ENCODE assay signal across 1 cellular context in the genomic region with DNA sequence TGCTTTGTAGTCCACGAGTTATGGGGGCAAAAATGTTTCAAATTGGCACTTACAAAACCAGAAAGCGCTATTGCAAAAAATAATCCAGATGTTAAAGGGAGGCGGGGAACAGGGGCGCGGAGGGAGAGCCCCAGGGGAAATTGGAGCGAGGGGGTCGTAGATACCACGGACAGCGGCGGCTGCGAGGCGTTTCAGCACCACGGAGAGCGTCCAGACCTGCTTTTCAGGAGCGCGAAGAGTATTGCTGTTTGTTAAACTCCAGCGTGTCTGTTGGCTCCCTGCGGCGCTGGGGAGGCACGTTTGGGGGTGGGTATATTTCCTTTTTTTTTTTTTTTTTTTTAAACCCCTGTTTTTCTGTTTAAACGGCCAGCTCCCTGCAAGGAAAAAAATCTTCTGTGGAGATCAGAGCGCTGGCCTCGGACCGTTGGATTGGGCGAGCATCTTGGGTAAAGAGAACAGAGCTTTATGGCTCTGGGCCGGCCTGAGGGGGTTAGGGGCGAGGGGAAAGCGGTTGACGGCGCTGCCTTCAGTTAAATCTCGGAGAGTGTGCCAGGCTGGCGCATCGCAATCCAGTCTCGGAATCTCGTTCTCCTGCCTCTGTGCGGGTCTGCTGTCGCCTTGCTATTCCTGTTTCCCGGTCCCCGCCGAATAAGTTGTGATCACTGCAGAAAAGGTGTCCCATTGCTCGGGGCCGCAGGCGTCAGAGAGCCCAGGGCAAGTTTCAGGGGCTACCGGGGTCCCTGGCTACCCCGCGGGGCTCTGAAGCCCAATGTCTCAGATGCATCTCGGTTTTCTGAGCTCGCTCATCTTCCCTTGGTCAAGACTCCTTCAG.
A peak's percentile ranks its signal among the peaks of the same experiment; 100 is the strongest.
TF ChIP-seq lines count a peak whose summit lies in the region.

A gene (minus strand): TSS at position 288 of the 832 bp plus-strand sequence. CDS start 302 bp downstream, outside the sequence.

TF ChIP-seq in HepG2, 621 proteins besides CTCF, POLR2A, EP300 and RAD21 (continued from another document and continues in another):
- TF ChIP-seq ZNF274 (CRISPR knock-in tag; IDR thresholded peaks at IDR 0.05) (peak; percentile 99), ZFP36L1 (CRISPR knock-in tag; IDR thresholded peaks at IDR 0.05) (peak; percentile 97), HNRNPH1 (optimal IDR thresholded peaks at IDR 0.05; ENCODE audit: low read depth, low read length) (no peak), ZNF564 (CRISPR knock-in tag; IDR thresholded peaks at IDR 0.05) (peak; percentile 98), PITX1 (CRISPR knock-in tag; IDR thresholded peaks at IDR 0.05) (peak; percentile 95), HNF4G (IDR thresholded peaks at IDR 0.05; ENCODE audit: borderline replicate concordance, low read depth, low read length) (no peak), HNF4G (CRISPR knock-in tag; IDR thresholded peaks at IDR 0.05; ENCODE audit: borderline replicate concordance, low read depth) (peak; percentile 85), POLR2AphosphoS5 (IDR thresholded peaks at IDR 0.05; ENCODE audit: low read depth, low read length) (no peak), HDAC1 (CRISPR knock-in tag; IDR thresholded peaks at IDR 0.05) (peak; percentile 68), SYNCRIP (IDR thresholded peaks at IDR 0.05; ENCODE audit: insufficient read depth, low read depth, low read length) (no peak), MAF1 (CRISPR knock-in tag; IDR thresholded peaks at IDR 0.05; ENCODE audit: borderline replicate concordance) (peak; percentile 100), ZNF24 (IDR thresholded peaks at IDR 0.05) (no peak), FOSL1 (CRISPR knock-in tag; IDR thresholded peaks at IDR 0.05; ENCODE audit: borderline replicate concordance) (peak; percentile 90), ZNF816 (CRISPR knock-in tag; IDR thresholded peaks at IDR 0.05; ENCODE audit: borderline replicate concordance) (peak; percentile 100), NFE2L2 (IDR thresholded peaks at IDR 0.05; ENCODE audit: low read length) (no peak), STAG1 (CRISPR knock-in tag; IDR thresholded peaks at IDR 0.05) (peak; percentile 50), SP1 (IDR thresholded peaks at IDR 0.05) (no peak), SP1 (CRISPR knock-in tag; IDR thresholded peaks at IDR 0.05) (peak; percentile 79; the same call in 1 of the 2 replicates), SKI (IDR thresholded peaks at IDR 0.05; ENCODE audit: partially characterized antibody) (no peak), YY1 (IDR thresholded peaks at IDR 0.05; ENCODE audit: insufficient read depth, insufficient replicate concordance, low read depth, low read length) (no peak), SCMH1 (CRISPR knock-in tag; IDR thresholded peaks at IDR 0.05; ENCODE audit: borderline replicate concordance) (peak; percentile 91), ZNF674 (CRISPR knock-in tag; IDR thresholded peaks at IDR 0.05; ENCODE audit: low read depth) (peak; percentile 100), ELF4 (CRISPR knock-in tag; IDR thresholded peaks at IDR 0.05; ENCODE audit: borderline replicate concordance) (peak; percentile 99), HMG20B (CRISPR knock-in tag; conservative IDR thresholded peaks at IDR 0.05) (peak; percentile 99), LCORL (IDR thresholded peaks at IDR 0.05) (no peak), LCORL (CRISPR knock-in tag; IDR thresholded peaks at IDR 0.05) (peak; percentile 81), PHF21A (CRISPR knock-in tag; IDR thresholded peaks at IDR 0.05) (peak; percentile 47; the same call in 1 of the 2 replicates), KDM5A (IDR thresholded peaks at IDR 0.05; ENCODE audit: borderline replicate concordance, low read length) (no peak), BRCA1 (CRISPR knock-in tag; IDR thresholded peaks at IDR 0.05) (peak; percentile 100), MXD4 (CRISPR knock-in tag; IDR thresholded peaks at IDR 0.05) (peak; percentile 99), YEATS4 (CRISPR knock-in tag; IDR thresholded peaks at IDR 0.05; ENCODE audit: borderline replicate concordance) (peak; percentile 92), CAMTA2 (CRISPR knock-in tag; IDR thresholded peaks at IDR 0.05; ENCODE audit: borderline replicate concordance) (peak; percentile 100), ZNF207 (IDR thresholded peaks at IDR 0.05; ENCODE audit: borderline replicate concordance) (no peak), GATAD1 (CRISPR knock-in tag; IDR thresholded peaks at IDR 0.05) (peak; percentile 87), ZNF619 (CRISPR knock-in tag; IDR thresholded peaks at IDR 0.05) (peak; percentile 81; the same call in 1 of the 2 replicates), ZNF577 (CRISPR knock-in tag; IDR thresholded peaks at IDR 0.05; ENCODE audit: borderline replicate concordance, low read depth) (peak; percentile 99), ZNF737 (CRISPR knock-in tag; IDR thresholded peaks at IDR 0.05; ENCODE audit: borderline replicate concordance) (peak; percentile 100)
- TF ChIP-seq, protein P1, sequence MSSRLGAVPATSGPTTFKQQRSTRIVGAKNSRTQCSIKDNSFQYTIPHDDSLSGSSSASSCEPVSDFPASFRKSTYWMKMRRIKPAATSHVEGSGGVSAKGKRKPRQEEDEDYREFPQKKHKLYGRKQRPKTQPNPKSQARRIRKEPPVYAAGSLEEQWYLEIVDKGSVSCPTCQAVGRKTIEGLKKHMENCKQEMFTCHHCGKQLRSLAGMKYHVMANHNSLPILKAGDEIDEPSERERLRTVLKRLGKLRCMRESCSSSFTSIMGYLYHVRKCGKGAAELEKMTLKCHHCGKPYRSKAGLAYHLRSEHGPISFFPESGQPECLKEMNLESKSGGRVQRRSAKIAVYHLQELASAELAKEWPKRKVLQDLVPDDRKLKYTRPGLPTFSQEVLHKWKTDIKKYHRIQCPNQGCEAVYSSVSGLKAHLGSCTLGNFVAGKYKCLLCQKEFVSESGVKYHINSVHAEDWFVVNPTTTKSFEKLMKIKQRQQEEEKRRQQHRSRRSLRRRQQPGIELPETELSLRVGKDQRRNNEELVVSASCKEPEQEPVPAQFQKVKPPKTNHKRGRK (CRISPR knock-in tag; IDR thresholded peaks at IDR 0.05), result no peak
- TF ChIP-seq, protein P2, sequence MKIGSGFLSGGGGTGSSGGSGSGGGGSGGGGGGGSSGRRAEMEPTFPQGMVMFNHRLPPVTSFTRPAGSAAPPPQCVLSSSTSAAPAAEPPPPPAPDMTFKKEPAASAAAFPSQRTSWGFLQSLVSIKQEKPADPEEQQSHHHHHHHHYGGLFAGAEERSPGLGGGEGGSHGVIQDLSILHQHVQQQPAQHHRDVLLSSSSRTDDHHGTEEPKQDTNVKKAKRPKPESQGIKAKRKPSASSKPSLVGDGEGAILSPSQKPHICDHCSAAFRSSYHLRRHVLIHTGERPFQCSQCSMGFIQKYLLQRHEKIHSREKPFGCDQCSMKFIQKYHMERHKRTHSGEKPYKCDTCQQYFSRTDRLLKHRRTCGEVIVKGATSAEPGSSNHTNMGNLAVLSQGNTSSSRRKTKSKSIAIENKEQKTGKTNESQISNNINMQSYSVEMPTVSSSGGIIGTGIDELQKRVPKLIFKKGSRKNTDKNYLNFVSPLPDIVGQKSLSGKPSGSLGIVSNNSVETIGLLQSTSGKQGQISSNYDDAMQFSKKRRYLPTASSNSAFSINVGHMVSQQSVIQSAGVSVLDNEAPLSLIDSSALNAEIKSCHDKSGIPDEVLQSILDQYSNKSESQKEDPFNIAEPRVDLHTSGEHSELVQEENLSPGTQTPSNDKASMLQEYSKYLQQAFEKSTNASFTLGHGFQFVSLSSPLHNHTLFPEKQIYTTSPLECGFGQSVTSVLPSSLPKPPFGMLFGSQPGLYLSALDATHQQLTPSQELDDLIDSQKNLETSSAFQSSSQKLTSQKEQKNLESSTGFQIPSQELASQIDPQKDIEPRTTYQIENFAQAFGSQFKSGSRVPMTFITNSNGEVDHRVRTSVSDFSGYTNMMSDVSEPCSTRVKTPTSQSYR (CRISPR knock-in tag; IDR thresholded peaks at IDR 0.05; ENCODE audit: borderline replicate concordance), result peak; percentile 93
- TF ChIP-seq, protein P3, sequence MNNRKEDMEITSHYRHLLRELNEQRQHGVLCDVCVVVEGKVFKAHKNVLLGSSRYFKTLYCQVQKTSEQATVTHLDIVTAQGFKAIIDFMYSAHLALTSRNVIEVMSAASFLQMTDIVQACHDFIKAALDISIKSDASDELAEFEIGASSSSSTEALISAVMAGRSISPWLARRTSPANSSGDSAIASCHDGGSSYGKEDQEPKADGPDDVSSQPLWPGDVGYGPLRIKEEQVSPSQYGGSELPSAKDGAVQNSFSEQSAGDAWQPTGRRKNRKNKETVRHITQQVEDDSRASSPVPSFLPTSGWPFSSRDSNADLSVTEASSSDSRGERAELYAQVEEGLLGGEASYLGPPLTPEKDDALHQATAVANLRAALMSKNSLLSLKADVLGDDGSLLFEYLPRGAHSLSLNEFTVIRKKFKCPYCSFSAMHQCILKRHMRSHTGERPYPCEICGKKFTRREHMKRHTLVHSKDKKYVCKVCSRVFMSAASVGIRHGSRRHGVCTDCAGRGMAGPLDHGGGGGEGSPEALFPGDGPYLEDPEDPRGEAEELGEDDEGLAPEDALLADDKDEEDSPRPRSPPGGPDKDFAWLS (CRISPR knock-in tag; IDR thresholded peaks at IDR 0.05; ENCODE audit: borderline replicate concordance), result no peak; the same call in 1 of the 2 replicates
- TF ChIP-seq, protein P4, sequence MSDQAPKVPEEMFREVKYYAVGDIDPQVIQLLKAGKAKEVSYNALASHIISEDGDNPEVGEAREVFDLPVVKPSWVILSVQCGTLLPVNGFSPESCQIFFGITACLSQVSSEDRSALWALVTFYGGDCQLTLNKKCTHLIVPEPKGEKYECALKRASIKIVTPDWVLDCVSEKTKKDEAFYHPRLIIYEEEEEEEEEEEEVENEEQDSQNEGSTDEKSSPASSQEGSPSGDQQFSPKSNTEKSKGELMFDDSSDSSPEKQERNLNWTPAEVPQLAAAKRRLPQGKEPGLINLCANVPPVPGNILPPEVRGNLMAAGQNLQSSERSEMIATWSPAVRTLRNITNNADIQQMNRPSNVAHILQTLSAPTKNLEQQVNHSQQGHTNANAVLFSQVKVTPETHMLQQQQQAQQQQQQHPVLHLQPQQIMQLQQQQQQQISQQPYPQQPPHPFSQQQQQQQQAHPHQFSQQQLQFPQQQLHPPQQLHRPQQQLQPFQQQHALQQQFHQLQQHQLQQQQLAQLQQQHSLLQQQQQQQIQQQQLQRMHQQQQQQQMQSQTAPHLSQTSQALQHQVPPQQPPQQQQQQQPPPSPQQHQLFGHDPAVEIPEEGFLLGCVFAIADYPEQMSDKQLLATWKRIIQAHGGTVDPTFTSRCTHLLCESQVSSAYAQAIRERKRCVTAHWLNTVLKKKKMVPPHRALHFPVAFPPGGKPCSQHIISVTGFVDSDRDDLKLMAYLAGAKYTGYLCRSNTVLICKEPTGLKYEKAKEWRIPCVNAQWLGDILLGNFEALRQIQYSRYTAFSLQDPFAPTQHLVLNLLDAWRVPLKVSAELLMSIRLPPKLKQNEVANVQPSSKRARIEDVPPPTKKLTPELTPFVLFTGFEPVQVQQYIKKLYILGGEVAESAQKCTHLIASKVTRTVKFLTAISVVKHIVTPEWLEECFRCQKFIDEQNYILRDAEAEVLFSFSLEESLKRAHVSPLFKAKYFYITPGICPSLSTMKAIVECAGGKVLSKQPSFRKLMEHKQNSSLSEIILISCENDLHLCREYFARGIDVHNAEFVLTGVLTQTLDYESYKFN (CRISPR knock-in tag; conservative IDR thresholded peaks at IDR 0.05), result peak; percentile 69; the same call in 1 of the 2 replicates
- TF ChIP-seq, protein P5, sequence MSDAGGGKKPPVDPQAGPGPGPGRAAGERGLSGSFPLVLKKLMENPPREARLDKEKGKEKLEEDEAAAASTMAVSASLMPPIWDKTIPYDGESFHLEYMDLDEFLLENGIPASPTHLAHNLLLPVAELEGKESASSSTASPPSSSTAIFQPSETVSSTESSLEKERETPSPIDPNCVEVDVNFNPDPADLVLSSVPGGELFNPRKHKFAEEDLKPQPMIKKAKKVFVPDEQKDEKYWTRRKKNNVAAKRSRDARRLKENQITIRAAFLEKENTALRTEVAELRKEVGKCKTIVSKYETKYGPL (CRISPR knock-in tag; IDR thresholded peaks at IDR 0.05), result peak; percentile 99
- TF ChIP-seq, protein P6, sequence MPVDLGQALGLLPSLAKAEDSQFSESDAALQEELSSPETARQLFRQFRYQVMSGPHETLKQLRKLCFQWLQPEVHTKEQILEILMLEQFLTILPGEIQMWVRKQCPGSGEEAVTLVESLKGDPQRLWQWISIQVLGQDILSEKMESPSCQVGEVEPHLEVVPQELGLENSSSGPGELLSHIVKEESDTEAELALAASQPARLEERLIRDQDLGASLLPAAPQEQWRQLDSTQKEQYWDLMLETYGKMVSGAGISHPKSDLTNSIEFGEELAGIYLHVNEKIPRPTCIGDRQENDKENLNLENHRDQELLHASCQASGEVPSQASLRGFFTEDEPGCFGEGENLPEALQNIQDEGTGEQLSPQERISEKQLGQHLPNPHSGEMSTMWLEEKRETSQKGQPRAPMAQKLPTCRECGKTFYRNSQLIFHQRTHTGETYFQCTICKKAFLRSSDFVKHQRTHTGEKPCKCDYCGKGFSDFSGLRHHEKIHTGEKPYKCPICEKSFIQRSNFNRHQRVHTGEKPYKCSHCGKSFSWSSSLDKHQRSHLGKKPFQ (CRISPR knock-in tag; IDR thresholded peaks at IDR 0.05; ENCODE audit: insufficient replicate concordance), result peak; percentile 98
- TF ChIP-seq, protein P7, sequence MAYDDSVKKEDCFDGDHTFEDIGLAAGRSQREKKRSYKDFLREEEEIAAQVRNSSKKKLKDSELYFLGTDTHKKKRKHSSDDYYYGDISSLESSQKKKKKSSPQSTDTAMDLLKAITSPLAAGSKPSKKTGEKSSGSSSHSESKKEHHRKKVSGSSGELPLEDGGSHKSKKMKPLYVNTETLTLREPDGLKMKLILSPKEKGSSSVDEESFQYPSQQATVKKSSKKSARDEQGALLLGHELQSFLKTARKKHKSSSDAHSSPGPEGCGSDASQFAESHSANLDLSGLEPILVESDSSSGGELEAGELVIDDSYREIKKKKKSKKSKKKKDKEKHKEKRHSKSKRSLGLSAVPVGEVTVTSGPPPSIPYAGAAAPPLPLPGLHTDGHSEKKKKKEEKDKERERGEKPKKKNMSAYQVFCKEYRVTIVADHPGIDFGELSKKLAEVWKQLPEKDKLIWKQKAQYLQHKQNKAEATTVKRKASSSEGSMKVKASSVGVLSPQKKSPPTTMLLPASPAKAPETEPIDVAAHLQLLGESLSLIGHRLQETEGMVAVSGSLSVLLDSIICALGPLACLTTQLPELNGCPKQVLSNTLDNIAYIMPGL (CRISPR knock-in tag; IDR thresholded peaks at IDR 0.05; ENCODE audit: borderline replicate concordance in 1 of 2, low read depth in 1 of 2), result peak; percentile 42 to 89; a peak in 3 of 4 replicates
- TF ChIP-seq, protein P8, sequence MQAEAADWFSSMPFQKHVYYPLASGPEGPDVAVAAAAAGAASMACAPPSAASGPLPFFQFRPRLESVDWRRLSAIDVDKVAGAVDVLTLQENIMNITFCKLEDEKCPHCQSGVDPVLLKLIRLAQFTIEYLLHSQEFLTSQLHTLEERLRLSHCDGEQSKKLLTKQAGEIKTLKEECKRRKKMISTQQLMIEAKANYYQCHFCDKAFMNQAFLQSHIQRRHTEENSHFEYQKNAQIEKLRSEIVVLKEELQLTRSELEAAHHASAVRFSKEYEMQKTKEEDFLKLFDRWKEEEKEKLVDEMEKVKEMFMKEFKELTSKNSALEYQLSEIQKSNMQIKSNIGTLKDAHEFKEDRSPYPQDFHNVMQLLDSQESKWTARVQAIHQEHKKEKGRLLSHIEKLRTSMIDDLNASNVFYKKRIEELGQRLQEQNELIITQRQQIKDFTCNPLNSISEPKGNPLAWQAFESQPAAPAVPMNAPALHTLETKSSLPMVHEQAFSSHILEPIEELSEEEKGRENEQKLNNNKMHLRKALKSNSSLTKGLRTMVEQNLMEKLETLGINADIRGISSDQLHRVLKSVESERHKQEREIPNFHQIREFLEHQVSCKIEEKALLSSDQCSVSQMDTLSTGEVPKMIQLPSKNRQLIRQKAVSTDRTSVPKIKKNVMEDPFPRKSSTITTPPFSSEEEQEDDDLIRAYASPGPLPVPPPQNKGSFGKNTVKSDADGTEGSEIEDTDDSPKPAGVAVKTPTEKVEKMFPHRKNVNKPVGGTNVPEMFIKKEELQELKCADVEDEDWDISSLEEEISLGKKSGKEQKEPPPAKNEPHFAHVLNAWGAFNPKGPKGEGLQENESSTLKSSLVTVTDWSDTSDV (CRISPR knock-in tag; IDR thresholded peaks at IDR 0.05), result peak; percentile 99
